8 cellular contexts compared by ENCODE assay signal in genomic region chr7:134458341-134458805, GRCh38. TPM values are rescaled to one million over a fixed set of nuclear protein-coding genes. Genes with fewer than 3 reads are reported as not detected.
DNase-seq lines count a peak whose midpoint lies in the region; ATAC-seq and TF ChIP-seq lines count a peak whose summit lies in the region.

No MANE protein-coding gene starts in this region.

- peaks cover 0 to 9% (median 3%) of the 10 kb centered on the region in 5 donors for H3K36me3 Mint-ChIP-seq in naive thymus-derived CD4-positive, alpha-beta T cell

- DNase-seq in AG04449 (ENCODE audit: low read depth, low spot score) (no peak), NCI-H82 treated with DMSO at 0.1 percent for 48 hours (lab: John Stamatoyannopoulos, UW; ENCODE audit: unreplicated experiment) (peak; percentile 8), esophagus muscularis mucosa (ENCODE audit: extremely low spot score) (no peak)
- peak; percentile 68 for DNase-seq in activated T-cell treated with anti-CD3 and anti-CD28 coated beads, Interleukin-2, amount 50 U/mL, for 1 hour
- peak in 8 of 9 donors; percentile 28 to 59 (median 50) for DNase-seq in naive thymus-derived CD4-positive, alpha-beta T cell
- DNase-seq in stimulated activated naive CD4-positive, alpha-beta T cell treated with Interleukin-2 at 50 U/mL for 16 hours (lab: John Stamatoyannopoulos, UW), result peak; percentile 46

- H3K4me1 Mint-ChIP-seq in naive thymus-derived CD4-positive, alpha-beta T cell, result peaks cover 37 to 62% (median 55%) of the 10 kb centered on the region in 7 donors

- ATAC-seq in GM18517 (IDR thresholded peaks at IDR 0.05; ENCODE audit: unreplicated experiment) (peak; percentile 52), HG03045 (IDR thresholded peaks at IDR 0.05; ENCODE audit: unreplicated experiment) (peak; percentile 52)
- ATAC-seq in naive thymus-derived CD4-positive, alpha-beta T cell, result peak; percentile 63

- peak overlapping the region; percentile 63 to 90 (median 83) for H3K27ac Mint-ChIP-seq in naive thymus-derived CD4-positive, alpha-beta T cell

- H3K9me3 ChIP-seq in esophagus muscularis mucosa, result no peaks in the 10 kb centered on the region
- no peaks in the 10 kb centered on the region for H3K9me3 ChIP-seq in naive thymus-derived CD4-positive, alpha-beta T cell (ENCODE audit: control insufficient read depth in 2 of 3, low read length in 3 of 3)

- no peaks in the 10 kb centered on the region for H3K27me3 Mint-ChIP-seq in naive thymus-derived CD4-positive, alpha-beta T cell

- intact Hi-C loops in esophagus muscularis mucosa (cut with DNase I), result no loop called here
- intact Hi-C loops in naive thymus-derived CD4-positive, alpha-beta T cell (cut with micrococcal nuclease), result loop anchor here (2.0 to 10.0 kb wide), 14 partner anchors 528 to 1519 kb away; partner anchors contain the start of genes CHCHD3 (in 2 of the 2), CYREN (in 2 of the 2), EXOC4 (in 2 of the 2) and MTPN (in 2 of the 2)

- CTCF ChIA-PET in AG04449 (lab: Yijun Ruan, JAX), result interaction anchor here (0.7 to 7.9 kb wide), 11 partner anchors 10 to 150 kb away, joined by 3 to 64 read pairs (median 11); no protein-coding TSS in a partner anchor
- CTCF ChIA-PET in naive thymus-derived CD4-positive, alpha-beta T cell (lab: Charles Lee), result interaction anchor here (0.6 to 2.3 kb wide), 6 partner anchors 12 to 136 kb away, joined by 3 to 12 read pairs (median 4); no protein-coding TSS in a partner anchor

- TF ChIP-seq POLR2A in esophagus muscularis mucosa (IDR thresholded peaks at IDR 0.05; ENCODE audit: low read depth), result no peak

- peaks cover 30 to 46% (median 39%) of the 10 kb centered on the region in 4 donors for H3K4me1 ChIP-seq in esophagus muscularis mucosa
- peaks cover 20 to 36% of the 10 kb centered on the region in 2 donors for H3K4me1 ChIP-seq in naive thymus-derived CD4-positive, alpha-beta T cell (ENCODE audit: control insufficient read depth in 2 of 2, insufficient read depth in 2 of 2, low read length in 2 of 2)

- WGBS in esophagus muscularis mucosa, result 0% methylated on average over 10 of the region's 37 CpGs

- POLR2A ChIA-PET in AG04449 (lab: Yijun Ruan, JAX), result interaction anchor here (0.6 to 1.3 kb wide), 3 partner anchors 10 to 272 kb away, joined by 3 to 5 read pairs (median 3); no protein-coding TSS in a partner anchor
- POLR2A ChIA-PET in naive thymus-derived CD4-positive, alpha-beta T cell (lab: Charles Lee), result interaction anchor here (1.6 to 1.9 kb wide), 2 partner anchors 16 to 26 kb away, joined by 4 to 9 read pairs; no protein-coding TSS in a partner anchor

- H3K4me3 Mint-ChIP-seq in naive thymus-derived CD4-positive, alpha-beta T cell, result peak overlapping the region; percentile 71 to 94 (median 89)

- no peak for TF ChIP-seq EP300 in esophagus muscularis mucosa (IDR thresholded peaks at IDR 0.05)

- peak overlapping the region; percentile 88 to 95 (median 94) for H3K27ac ChIP-seq in esophagus muscularis mucosa (replicated peaks in 1 of 4)
- peak overlapping the region; percentile 72 for H3K27ac ChIP-seq in naive thymus-derived CD4-positive, alpha-beta T cell (ENCODE audit: low read depth, low read length)

- H3K9me3 Mint-ChIP-seq in naive thymus-derived CD4-positive, alpha-beta T cell, result peaks cover 0 to 2% (median 0%) of the 10 kb centered on the region in 11 donors

- H3K27me3 ChIP-seq in esophagus muscularis mucosa, result no peaks in the 10 kb centered on the region
- no peaks in the 10 kb centered on the region for H3K27me3 ChIP-seq in naive thymus-derived CD4-positive, alpha-beta T cell (ENCODE audit: control insufficient read depth in 2 of 2, insufficient read depth in 2 of 2, low read length in 2 of 2)

- TF ChIP-seq CTCF in AG04449 (IDR thresholded peaks at IDR 0.05; ENCODE audit: insufficient read depth, low read length, missing control alignments), result peak; percentile 44
- peak; percentile 23 to 36 (median 33) for TF ChIP-seq CTCF in esophagus muscularis mucosa (IDR thresholded peaks at IDR 0.05)

- peaks cover 0 to 10% (median 0%) of the 10 kb centered on the region in 4 donors for H3K36me3 ChIP-seq in esophagus muscularis mucosa
- peaks cover 0 to 8% (median 0%) of the 10 kb centered on the region in 3 experiments for H3K36me3 ChIP-seq in naive thymus-derived CD4-positive, alpha-beta T cell (ENCODE audit: control insufficient read depth in 2 of 3, insufficient read depth in 3 of 3, low read length in 3 of 3)

- H3K4me3 ChIP-seq in AG04449 (ENCODE audit: low read depth, low read length) (peak overlapping the region; percentile 91), esophagus muscularis mucosa (peak overlapping the region; percentile 68 to 99 (median 94))
- peak overlapping the region; percentile 78 for H3K4me3 ChIP-seq in naive thymus-derived CD4-positive, alpha-beta T cell (ENCODE audit: low read length)

RNA-seq across cellular contexts. Expression of gene AKR1B1, which starts 0.5 kb away (rescaled TPM):
- total RNA-seq in esophagus muscularis mucosa, result 10 to 100 TPM; 44.6 to 55.2 (median 52.5) TPM
- total RNA-seq in naive thymus-derived CD4-positive, alpha-beta T cell, result 100 to 1,000 TPM in 3 of 5 experiments, 10 to 100 TPM in 2; 62.2 to 108 (median 100) TPM
- 100 to 1,000 TPM; 169 to 206 TPM for polyA plus RNA-seq in naive thymus-derived CD4-positive, alpha-beta T cell

Comparison
In these comparisons a context has a peak if more than half of its experiments do, and no peak if none do; other contexts are left out.
1. DNase-seq: peak in NCI-H82 treated with DMSO at 0.1 percent for 48 hours (single experiment), activated T-cell treated with anti-CD3 and anti-CD28 coated beads, Interleukin-2, amount 50 U/mL, for 1 hour (single experiment), naive thymus-derived CD4-positive, alpha-beta T cell (8 of 9) and stimulated activated naive CD4-positive, alpha-beta T cell treated with Interleukin-2 at 50 U/mL for 16 hours (single experiment); none in AG04449 (single experiment) and esophagus muscularis mucosa (single experiment).
2. Peak in every context shown above with its lines, with median percentiles within 50 percentile points of each other: H3K4me3 ChIP-seq and ATAC-seq.